9 cellular contexts compared by ENCODE assay signal in the genomic region with DNA sequence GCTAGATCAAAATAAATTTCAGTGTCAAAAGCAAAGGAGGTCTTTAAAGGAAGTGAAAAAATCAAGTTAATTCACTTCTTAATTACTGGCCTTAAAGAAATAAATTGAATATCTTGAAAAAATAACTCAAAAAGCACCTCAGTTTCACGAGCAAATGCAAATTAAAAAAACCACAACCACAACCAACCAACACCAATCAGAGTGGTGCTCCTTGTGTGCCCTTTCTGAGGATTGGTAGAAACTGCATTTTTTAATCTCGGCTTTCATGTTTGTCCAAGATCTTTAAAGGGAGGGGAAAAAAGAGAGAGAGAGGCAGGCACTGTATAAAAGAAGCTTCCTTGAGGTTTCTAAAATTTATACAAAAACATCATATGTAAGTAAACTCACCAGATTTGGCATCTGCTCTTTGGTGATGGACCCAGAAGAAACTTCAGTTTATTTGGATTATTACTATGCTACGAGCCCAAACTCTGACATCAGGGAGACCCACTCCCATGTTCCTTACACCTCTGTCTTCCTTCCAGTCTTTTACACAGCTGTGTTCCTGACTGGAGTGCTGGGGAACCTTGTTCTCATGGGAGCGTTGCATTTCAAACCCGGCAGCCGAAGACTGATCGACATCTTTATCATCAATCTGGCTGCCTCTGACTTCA. TPM values are rescaled to one million over a fixed set of nuclear protein-coding genes. Genes with fewer than 3 reads are reported as not detected.
A peak's percentile ranks its signal among the peaks of the same experiment; 100 is the strongest.
DNase-seq lines count a peak whose midpoint lies in the region; ATAC-seq, FAIRE-seq and TF ChIP-seq lines count a peak whose summit lies in the region.
"Had no signal": no experiment of that assay in that cellular context is flagged by ENCODE, and none has a peak within 500 bp of the region (broad histone marks: within the 10 kb centered on the region; RNA-seq: fewer than 3 reads in every experiment).

A gene (plus strand): TSS at position 357 of the 653 bp plus-strand sequence. CDS start 56 bp downstream, at position 413.

- H3K27ac Mint-ChIP-seq in CD8-positive, alpha-beta memory T cell, result peak within 1 kb of the TSS in 6 of 8 donors; percentile 28 to 89 (median 42)
- peak within 1 kb of the TSS; percentile 60 for H3K27ac Mint-ChIP-seq in activated T-helper 1 cell treated with anti-CD3 and anti-CD28 coated beads, Interleukin-12 subunit alpha, Interleukin-12 subunit beta, Interleukin-2, Interleukin-4 antibody, amounts not matched to agents 30 ng/mL and 10 ng/mL and 1 ng/mL, durations not matched to agents 14 hours and 24 hours and 36 hours

- peak within 1 kb of the TSS; percentile 47 to 84 (median 63) for H3K4me3 Mint-ChIP-seq in CD8-positive, alpha-beta memory T cell
- H3K4me3 Mint-ChIP-seq in activated T-helper 1 cell treated with anti-CD3 and anti-CD28 coated beads, Interleukin-12 subunit alpha, Interleukin-12 subunit beta, Interleukin-2, Interleukin-4 antibody, amounts not matched to agents 30 ng/mL and 10 ng/mL and 1 ng/mL, durations not matched to agents 14 hours and 24 hours and 36 hours, result peak within 1 kb of the TSS; percentile 80

- intact Hi-C loops in activated T-helper 1 cell treated with anti-CD3 and anti-CD28 coated beads, Interleukin-12 subunit alpha, Interleukin-12 subunit beta, Interleukin-2, Interleukin-4 antibody, amounts not matched to agents 30 ng/mL and 10 ng/mL and 1 ng/mL, durations not matched to agents 14 hours and 24 hours and 36 hours (cut with micrococcal nuclease), result no loop called here
- intact Hi-C loops in pancreas (cut with DNase I), result no loop called here

- POLR2A ChIA-PET in CD8-positive, alpha-beta memory T cell (lab: Charles Lee), result interaction anchor here (1.5 to 2.2 kb wide), 2 partner anchors 9 to 32 kb away, joined by 8 to 15 read pairs; a partner anchor contains a TSS

- TF ChIP-seq CTCF in pancreas (IDR thresholded peaks at IDR 0.05), result no peak

- WGBS in pancreas, 2 donors, result 72 to 77% methylated on average over 7 of the region's 7 CpGs

- H3K4me1 Mint-ChIP-seq in CD8-positive, alpha-beta memory T cell, result peaks cover 21 to 64% (median 63%) of the 10 kb centered on the region in 3 donors
- H3K4me1 Mint-ChIP-seq in activated T-helper 1 cell treated with anti-CD3 and anti-CD28 coated beads, Interleukin-12 subunit alpha, Interleukin-12 subunit beta, Interleukin-2, Interleukin-4 antibody, amounts not matched to agents 30 ng/mL and 10 ng/mL and 1 ng/mL, durations not matched to agents 14 hours and 24 hours and 36 hours (ENCODE audit: low read depth), result peaks cover 71% of the 10 kb centered on the region

- no peak for FAIRE-seq in pancreas (lab: Jason Lieb, UNC)

- H3K27ac ChIP-seq in CD8-positive, alpha-beta memory T cell (ENCODE audit: low read depth, low read length), result no peak within 1 kb of the TSS
- no peak within 1 kb of the TSS for H3K27ac ChIP-seq in pancreas
- H3K27ac ChIP-seq: thoracic aorta had no signal

- H3K9me3 Mint-ChIP-seq in CD8-positive, alpha-beta memory T cell, result no peaks in the 10 kb centered on the region
- no peaks in the 10 kb centered on the region for H3K9me3 Mint-ChIP-seq in activated T-helper 1 cell treated with anti-CD3 and anti-CD28 coated beads, Interleukin-12 subunit alpha, Interleukin-12 subunit beta, Interleukin-2, Interleukin-4 antibody, amounts not matched to agents 30 ng/mL and 10 ng/mL and 1 ng/mL, durations not matched to agents 14 hours and 24 hours and 36 hours

- TF ChIP-seq POLR2A in GM19099 (IDR thresholded peaks at IDR 0.05; ENCODE audit: extremely low read depth, insufficient read length, low read depth), result peak; percentile 49

- no peaks in the 10 kb centered on the region for H3K4me1 ChIP-seq in CD8-positive, alpha-beta memory T cell (ENCODE audit: insufficient read depth, low read length)
- no peaks in the 10 kb centered on the region for H3K4me1 ChIP-seq in pancreas

- H3K9me3 ChIP-seq in CD8-positive, alpha-beta memory T cell (ENCODE audit: low read length), result no peaks in the 10 kb centered on the region
- H3K9me3 ChIP-seq in pancreas, result no peaks in the 10 kb centered on the region
- H3K9me3 ChIP-seq: thoracic aorta had no signal

- H3K36me3 ChIP-seq in CD8-positive, alpha-beta memory T cell (ENCODE audit: insufficient read depth, low read length), result no peaks in the 10 kb centered on the region
- no peaks in the 10 kb centered on the region for H3K36me3 ChIP-seq in pancreas
- H3K36me3 ChIP-seq: thoracic aorta had no signal

- no peaks in the 10 kb centered on the region for H3K27me3 Mint-ChIP-seq in CD8-positive, alpha-beta memory T cell
- H3K27me3 Mint-ChIP-seq in activated T-helper 1 cell treated with anti-CD3 and anti-CD28 coated beads, Interleukin-12 subunit alpha, Interleukin-12 subunit beta, Interleukin-2, Interleukin-4 antibody, amounts not matched to agents 30 ng/mL and 10 ng/mL and 1 ng/mL, durations not matched to agents 14 hours and 24 hours and 36 hours (ENCODE audit: insufficient read depth), result no peaks in the 10 kb centered on the region

- ATAC-seq in HG03025 (IDR thresholded peaks at IDR 0.05; ENCODE audit: low FRiP score, unreplicated experiment) (peak; percentile 31), pancreas (no peak)

- H3K4me3 ChIP-seq in CD8-positive, alpha-beta memory T cell (ENCODE audit: low read length), result no peak within 1 kb of the TSS
- no peak within 1 kb of the TSS for H3K4me3 ChIP-seq in pancreas
- H3K4me3 ChIP-seq: thoracic aorta had no signal

- peaks cover 0 to 8% (median 0%) of the 10 kb centered on the region in 3 donors for H3K36me3 Mint-ChIP-seq in CD8-positive, alpha-beta memory T cell
- peaks cover 31% of the 10 kb centered on the region for H3K36me3 Mint-ChIP-seq in activated T-helper 1 cell treated with anti-CD3 and anti-CD28 coated beads, Interleukin-12 subunit alpha, Interleukin-12 subunit beta, Interleukin-2, Interleukin-4 antibody, amounts not matched to agents 30 ng/mL and 10 ng/mL and 1 ng/mL, durations not matched to agents 14 hours and 24 hours and 36 hours (ENCODE audit: low read depth)

- H3K27me3 ChIP-seq in CD8-positive, alpha-beta memory T cell (ENCODE audit: insufficient read depth, low read length, poor library complexity, severe bottlenecking), result no peaks in the 10 kb centered on the region
- H3K27me3 ChIP-seq in pancreas, result no peaks in the 10 kb centered on the region

- CTCF ChIA-PET in CD8-positive, alpha-beta memory T cell (lab: Charles Lee), result interaction anchor here (0.9 to 2.3 kb wide), 3 partner anchors 9 to 33 kb away, joined by 3 to 12 read pairs (median 3); a partner anchor contains a TSS

- DNase-seq in CD8-positive, alpha-beta memory T cell, result no peak
- DNase-seq in activated T-helper 1 cell treated with anti-CD3 and anti-CD28 coated beads, Interleukin-12 subunit alpha, Interleukin-12 subunit beta, Interleukin-2, Interleukin-4 antibody, amounts not matched to agents 30 ng/mL and 10 ng/mL and 1 ng/mL, durations not matched to agents 14 hours and 24 hours and 36 hours (ENCODE audit: low spot score), result no peak
- DNase-seq in Ammon's horn (ENCODE audit: low spot score), result no peak
- DNase-seq in pancreas, result no peak
- DNase-seq in AG08396 (ENCODE audit: low spot score), result no peak
- DNase-seq in kidney glomerular epithelial cell (lab: John Stamatoyannopoulos, UW), result no peak

RNA-seq across cellular contexts. Expression of the gene that starts here (rescaled TPM):
- 10 to 100 TPM; 15.6 to 17.0 TPM for total RNA-seq in CD8-positive, alpha-beta memory T cell
- polyA plus RNA-seq in CD8-positive, alpha-beta memory T cell, result 7.7 TPM
- total RNA-seq in activated T-helper 1 cell treated with anti-CD3 and anti-CD28 coated beads, Interleukin-12 subunit alpha, Interleukin-12 subunit beta, Interleukin-2, Interleukin-4 antibody, amounts not matched to agents 30 ng/mL and 10 ng/mL and 1 ng/mL, durations not matched to agents 14 hours and 24 hours and 36 hours, result 5.6 and 6.8 TPM in 2 replicates
- total RNA-seq in pancreas, result under 1 TPM in 2 of 6 donors, not detected in 4; 0.15 to 0.19 TPM
- polyA plus RNA-seq in pancreas, result under 1 TPM in 1 of 2 donors, not detected in 1; 0.07 TPM
- total RNA-seq: thoracic aorta had no signal
